34 cellular contexts compared by ENCODE assay signal in the genomic region with DNA sequence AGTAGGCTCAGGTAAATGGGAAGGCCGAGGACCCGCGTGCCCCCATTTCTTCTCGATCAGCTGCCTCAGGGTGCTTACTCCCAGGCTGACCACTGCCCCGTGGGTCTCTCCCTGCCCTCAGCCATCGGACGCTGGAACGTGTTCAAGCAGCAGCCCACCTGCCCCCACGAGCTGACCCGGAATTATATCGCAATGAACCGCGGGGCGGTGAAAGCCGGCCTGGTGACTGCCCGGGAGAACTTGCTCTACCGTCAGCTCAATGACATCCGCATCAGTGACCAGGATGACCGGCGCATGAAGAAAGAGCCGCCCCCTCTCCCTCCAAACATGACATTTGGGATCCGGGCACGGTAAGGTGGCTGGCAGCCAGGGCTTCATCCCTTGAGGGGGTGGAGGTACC.
A peak's percentile ranks its signal among the peaks of the same experiment; 100 is the strongest.
DNase-seq lines count a peak whose midpoint lies in the region; ATAC-seq and TF ChIP-seq lines count a peak whose summit lies in the region.
"Had no signal": no experiment of that assay in that cellular context is flagged by ENCODE, and none has a peak within 500 bp of the region (broad histone marks: within the 10 kb centered on the region; RNA-seq: fewer than 3 reads in every experiment).

No MANE protein-coding gene starts in this region.

- H4K20me1 ChIP-seq in osteoblast (ENCODE audit: insufficient read depth, low read length) = no peaks in the 10 kb centered on the region
- H4K20me1 ChIP-seq: BLaER1; BLaER1 treated with 17β-estradiol and CSF1 and Interleukin-3, amounts not matched to agents 10 nM and 100 nM had no signal

- no peak overlapping the region for H3K4me3 ChIP-seq in right cardiac atrium (ENCODE audit: low read length)
- no peak overlapping the region for H3K4me3 ChIP-seq in neuronal stem cell (ENCODE audit: low read length in 2 of 2)
- no peak overlapping the region for H3K4me3 ChIP-seq in osteoblast (ENCODE audit: insufficient read depth, low read length)
- no peak overlapping the region for H3K4me3 ChIP-seq in endodermal cell (ENCODE audit: low read length)
- H3K4me3 ChIP-seq: A549; BLaER1; BLaER1 treated with 17β-estradiol and CSF1 and Interleukin-3, amounts not matched to agents 10 nM and 100 nM had no signal

- no peaks in the 10 kb centered on the region for H3K9me3 ChIP-seq in right cardiac atrium (ENCODE audit: control insufficient read depth, low read length)
- H3K9me3 ChIP-seq in neuronal stem cell (replicated peaks in 1 of 2; ENCODE audit: control insufficient read depth in 2 of 2, insufficient read depth in 1 of 2, low read depth in 1 of 2, low read length in 2 of 2) = peaks cover 2 to 4% of the 10 kb centered on the region in 2 donors
- peaks cover 3% of the 10 kb centered on the region for H3K9me3 ChIP-seq in osteoblast (ENCODE audit: low read depth, low read length)
- H3K9me3 ChIP-seq in endodermal cell (ENCODE audit: control insufficient read depth, low read length) = peaks cover 8% of the 10 kb centered on the region
- H3K9me3 ChIP-seq: A549, BE2C, Caco-2 had no signal

- no peaks in the 10 kb centered on the region for H3K79me2 ChIP-seq in osteoblast (ENCODE audit: insufficient read depth, low read length)

- H3K36me3 ChIP-seq in neuronal stem cell (replicated peaks in 1 of 2; ENCODE audit: control insufficient read depth in 2 of 2, insufficient read depth in 2 of 2, low read length in 2 of 2) (no peaks in the 10 kb centered on the region), osteoblast (ENCODE audit: insufficient read depth, low read length) (no peaks in the 10 kb centered on the region), endodermal cell (ENCODE audit: control insufficient read depth, insufficient read depth, low read length) (no peaks in the 10 kb centered on the region)
- H3K36me3 ChIP-seq: BE2C; BLaER1; BLaER1 treated with 17β-estradiol and CSF1 and Interleukin-3, amounts not matched to agents 10 nM and 100 nM had no signal

- no peak overlapping the region for H3K4ac ChIP-seq in neuronal stem cell (ENCODE audit: low read length)

- peaks cover 10% of the 10 kb centered on the region for H3K36me3 Mint-ChIP-seq in endodermal cell (ENCODE audit: low read depth)
- H3K36me3 Mint-ChIP-seq: CD14-positive monocyte; CD4-positive, alpha-beta memory T cell; CD4-positive, CD25-positive, alpha-beta regulatory T cell; CD8-positive, alpha-beta memory T cell; CD8-positive, alpha-beta T cell had no signal

- H2AK5ac ChIP-seq in neuronal stem cell (ENCODE audit: low read depth, low read length) = peak overlapping the region; percentile 79

- peaks cover 6% of the 10 kb centered on the region for H3K4me1 Mint-ChIP-seq in endodermal cell
- H3K4me1 Mint-ChIP-seq: B cell; CD14-positive monocyte; CD4-positive, alpha-beta memory T cell; CD4-positive, CD25-positive, alpha-beta regulatory T cell; CD8-positive, alpha-beta memory T cell had no signal

- H2BK15ac ChIP-seq in neuronal stem cell (ENCODE audit: low read length) = peak overlapping the region; percentile 88

- H3K9ac ChIP-seq in neuronal stem cell (ENCODE audit: low read depth, low read length, poor library complexity) (no peak overlapping the region), endodermal cell (ENCODE audit: extremely low read depth, low read length, poor library complexity, severe bottlenecking) (no peak overlapping the region)
- H3K9ac ChIP-seq: BLaER1; BLaER1 treated with 17β-estradiol and CSF1 and Interleukin-3, amounts not matched to agents 10 nM and 100 nM had no signal

- no peak for TF ChIP-seq CTCF in osteoblast (IDR thresholded peaks at IDR 0.05; ENCODE audit: extremely low read depth, low read depth, low read length)
- TF ChIP-seq CTCF in endodermal cell (conservative IDR thresholded peaks at IDR 0.05) = no peak

- peaks cover 16% of the 10 kb centered on the region for H3K9me3 Mint-ChIP-seq in endodermal cell
- H3K9me3 Mint-ChIP-seq: CD4-positive, alpha-beta T cell; CD4-positive, CD25-positive, alpha-beta regulatory T cell; CD8-positive, alpha-beta memory T cell; CD8-positive, alpha-beta T cell had no signal

- H3K18ac ChIP-seq in neuronal stem cell (ENCODE audit: low read length) = peak overlapping the region; percentile 94

- H3K27me3 ChIP-seq in right cardiac atrium (ENCODE audit: control insufficient read depth, insufficient read depth) (no peaks in the 10 kb centered on the region), neuronal stem cell (ENCODE audit: control insufficient read depth in 3 of 3, insufficient read depth in 3 of 3, low read depth in 1 of 3, low read length in 3 of 3) (peaks cover 0 to 35% (median 0%) of the 10 kb centered on the region in 3 experiments), osteoblast (ENCODE audit: insufficient read depth, low read length) (peaks cover 14% of the 10 kb centered on the region), endodermal cell (ENCODE audit: control insufficient read depth, insufficient read depth, low read length, poor library complexity, severe bottlenecking) (no peaks in the 10 kb centered on the region)
- H3K27me3 ChIP-seq: BE2C; BLaER1; BLaER1 treated with 17β-estradiol and CSF1 and Interleukin-3, amounts not matched to agents 10 nM and 100 nM had no signal

- no peak overlapping the region for H4K8ac ChIP-seq in neuronal stem cell (ENCODE audit: low read depth, low read length)

- peak overlapping the region; percentile 84 for H2BK120ac ChIP-seq in neuronal stem cell (ENCODE audit: low read depth, low read length)

- intact Hi-C loops in left ventricle myocardium superior (cut with micrococcal nuclease) (no loop called here), right cardiac atrium (cut with DNase I) (no loop called here)

- peak overlapping the region; percentile 3 for H3K23ac ChIP-seq in neuronal stem cell (ENCODE audit: low read depth, low read length, poor library complexity)

- DNase-seq in left ventricle myocardium superior (peak; percentile 15), right cardiac atrium (no peak), neuronal stem cell (ENCODE audit: low spot score) (no peak), osteoblast (ENCODE audit: insufficient read length, low spot score, missing footprints) (peak; percentile 62), retina (peak; percentile 32), endodermal cell (no peak), NCI-H2196 treated with DMSO at 0.1 percent for 48 hours (lab: John Stamatoyannopoulos, UW; ENCODE audit: unreplicated experiment) (no peak), NCI-H128 (lab: John Stamatoyannopoulos, UW; ENCODE audit: unreplicated experiment) (no peak)
- DNase-seq: 8988T; ACHN; AML-193; BE2C; C1 segment of cervical spinal cord; Caco-2; Calu3; CD4-positive, alpha-beta memory T cell; CD4-positive, alpha-beta T cell; CD4-positive, CD25-positive, alpha-beta regulatory T cell; CD8-positive, alpha-beta memory T cell; CD8-positive, alpha-beta T cell; COR-L47; DMS 273 treated with DMSO at 0.1 percent for 48 hours; DMS153; DMS53; DMS79; DMS79 treated with DMSO at 0.1 percent for 48 hours; DND-41 had no signal

- no peak for ATAC-seq in left ventricle myocardium superior
- no peak for ATAC-seq in right cardiac atrium
- ATAC-seq: A549; CD8-positive, alpha-beta T cell had no signal

- no peaks in the 10 kb centered on the region for H3K79me1 ChIP-seq in neuronal stem cell (ENCODE audit: low read depth, low read length)

- peak overlapping the region; percentile 0 for H2BK5ac ChIP-seq in neuronal stem cell (ENCODE audit: low read length)

- peak overlapping the region; percentile 52 for H2BK12ac ChIP-seq in neuronal stem cell (ENCODE audit: low read length)

- H2AFZ ChIP-seq in neuronal stem cell (ENCODE audit: low read length) (peak overlapping the region; percentile 79), osteoblast (ENCODE audit: low read length) (no peak overlapping the region)

- no peak overlapping the region for H3K4me2 ChIP-seq in neuronal stem cell (ENCODE audit: insufficient read depth, low read length, poor library complexity, severe bottlenecking)
- H3K4me2 ChIP-seq in osteoblast (ENCODE audit: insufficient read depth, low read length) = no peak overlapping the region
- H3K4me2 ChIP-seq: A549, BLaER1 had no signal

- H3K4me3 Mint-ChIP-seq in endodermal cell = no peak overlapping the region
- H3K4me3 Mint-ChIP-seq: B cell; CD14-positive monocyte; CD4-positive, alpha-beta memory T cell; CD4-positive, alpha-beta T cell; CD4-positive, CD25-positive, alpha-beta regulatory T cell; CD8-positive, alpha-beta memory T cell; CD8-positive, alpha-beta T cell had no signal

- H4K91ac ChIP-seq in neuronal stem cell (ENCODE audit: low read depth, low read length, poor library complexity) = no peak overlapping the region

- no peak overlapping the region for H3K27ac Mint-ChIP-seq in endodermal cell
- H3K27ac Mint-ChIP-seq: B cell; CD4-positive, alpha-beta memory T cell; CD4-positive, alpha-beta T cell; CD4-positive, CD25-positive, alpha-beta regulatory T cell; CD8-positive, alpha-beta T cell had no signal

- 88% methylated on average over 23 of the region's 23 CpGs for WGBS in right cardiac atrium
- WGBS in neuronal stem cell (ENCODE audit: extremely low coverage in 2 of 2, insufficient read length in 2 of 2, insufficient replicate concordance in 1 of 2), 2 donors = no CpG with 5 or more reads among the region's 23 CpGs
- WGBS in endodermal cell (ENCODE audit: insufficient coverage in 1 of 2, insufficient read length in 1 of 2), 2 experiments = 95 to 100% methylated on average over 15 to 23 of the region's 23 CpGs

- peaks cover 1% of the 10 kb centered on the region for H3K27me3 Mint-ChIP-seq in endodermal cell (ENCODE audit: insufficient read depth)
- H3K27me3 Mint-ChIP-seq: CD4-positive, alpha-beta memory T cell had no signal

- H3K14ac ChIP-seq in neuronal stem cell (ENCODE audit: low read length) = no peak overlapping the region

- H3K4me1 ChIP-seq in right cardiac atrium (ENCODE audit: control insufficient read depth, insufficient read depth, low read length) = no peaks in the 10 kb centered on the region
- peaks cover 10 to 11% of the 10 kb centered on the region in 2 donors for H3K4me1 ChIP-seq in neuronal stem cell (ENCODE audit: control insufficient read depth in 2 of 2, insufficient read depth in 1 of 2, low read depth in 1 of 2, low read length in 2 of 2)
- H3K4me1 ChIP-seq in osteoblast (ENCODE audit: insufficient read depth, low read length) = no peaks in the 10 kb centered on the region
- H3K4me1 ChIP-seq in endodermal cell (ENCODE audit: control insufficient read depth, insufficient read depth, low read length) = peaks cover under 1% of the 10 kb centered on the region
- H3K4me1 ChIP-seq: A549, BE2C, Caco-2 had no signal

- H3K27ac ChIP-seq in right cardiac atrium (ENCODE audit: low read length) (no peak overlapping the region), neuronal stem cell (replicated peaks; ENCODE audit: low read length) (no peak overlapping the region), osteoblast (ENCODE audit: low read depth, low read length) (no peak overlapping the region), endodermal cell (ENCODE audit: low read depth, low read length) (no peak overlapping the region)
- H3K27ac ChIP-seq: 22Rv1; A549; BLaER1; BLaER1 treated with 17β-estradiol and CSF1 and Interleukin-3, amounts not matched to agents 10 nM and 100 nM; C4-2B had no signal

Comparison
In these comparisons a context has a peak if more than half of its experiments do, and no peak if none do; other contexts are left out.
1. DNase-seq: peak in left ventricle myocardium superior (single experiment), osteoblast (single experiment) and retina (single experiment); none in right cardiac atrium (0 of 3), neuronal stem cell (single experiment), endodermal cell (single experiment), NCI-H2196 treated with DMSO at 0.1 percent for 48 hours (single experiment) and NCI-H128 (single experiment).